Comparison of ENCODE assay signal across 25 cellular contexts in the genomic region with DNA sequence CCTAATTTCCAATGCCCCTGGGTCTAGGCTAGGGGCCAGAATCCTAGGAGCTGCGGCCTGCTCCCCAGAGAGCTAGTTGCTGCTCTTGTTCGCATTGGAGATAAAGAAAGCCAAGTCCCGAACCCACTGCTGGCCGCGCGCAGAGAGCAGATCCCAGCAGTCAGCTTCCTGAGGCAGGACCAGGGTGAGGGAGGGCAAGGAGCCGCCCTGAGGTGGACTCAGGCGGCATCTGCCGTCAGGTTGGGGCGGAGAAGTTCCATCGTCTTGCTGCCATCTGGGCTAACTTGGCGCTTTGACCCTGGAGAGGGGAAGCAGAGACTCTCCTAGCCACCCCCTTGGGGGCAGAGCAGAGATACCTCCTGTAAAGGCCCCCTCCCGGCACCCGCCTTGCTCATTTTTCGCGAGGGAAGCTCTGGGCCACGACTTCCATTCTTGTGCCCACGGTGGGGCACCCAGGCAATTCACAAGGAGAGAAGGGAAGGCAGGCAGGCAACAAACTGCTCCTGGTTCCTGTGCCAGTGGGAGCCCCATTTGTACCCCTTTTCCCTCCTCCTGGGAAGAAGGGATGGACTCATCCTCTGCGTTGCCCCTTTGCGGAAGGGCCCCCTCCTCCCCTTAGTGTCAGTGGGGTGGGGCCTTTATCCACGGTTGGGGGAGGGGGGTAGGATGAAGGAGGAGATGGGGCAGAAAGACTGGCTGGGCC. TPM values are rescaled to one million over a fixed set of nuclear protein-coding genes. Genes with fewer than 3 reads are reported as not detected.
DNase-seq lines count a peak whose midpoint lies in the region; ATAC-seq and TF ChIP-seq lines count a peak whose summit lies in the region.
"Had no signal": no experiment of that assay in that cellular context is flagged by ENCODE, and none has a peak within 500 bp of the region (broad histone marks: within the 10 kb centered on the region; RNA-seq: fewer than 3 reads in every experiment).

No MANE protein-coding gene starts in this region.

- ATAC-seq in heart left ventricle = no peak
- no peak for ATAC-seq in GM21619 (IDR thresholded peaks at IDR 0.05; ENCODE audit: unreplicated experiment)
- ATAC-seq: right cardiac atrium; stimulated activated effector memory CD8-positive, alpha-beta T cell treated with anti-CD3 and anti-CD28 coated beads, Interleukin-12 subunit alpha, Interleukin-12 subunit beta, amount 100 ng/mL, for 72 hours had no signal

- H3K36me3 ChIP-seq in HUES48 (ENCODE audit: control insufficient read depth, insufficient read depth, low read length) (no peaks in the 10 kb centered on the region), heart left ventricle (no peaks in the 10 kb centered on the region)
- H3K36me3 ChIP-seq: spleen had no signal

- H3K9me3 ChIP-seq in HUES48 (ENCODE audit: control insufficient read depth, insufficient read depth, low read length) (no peaks in the 10 kb centered on the region), heart left ventricle (no peaks in the 10 kb centered on the region)
- H3K9me3 ChIP-seq: testis had no signal

- peak overlapping the region; percentile 10; the same call in 1 of the 2 replicates for H3K4me3 ChIP-seq in HUES48 (ENCODE audit: low read depth, low read length)
- H3K4me3 ChIP-seq in choroid plexus epithelial cell (ENCODE audit: low read depth, low read length) = peak overlapping the region; percentile 90
- no peak overlapping the region for H3K4me3 ChIP-seq in heart left ventricle
- H3K4me3 ChIP-seq: GM23248, spleen, testis had no signal

- WGBS in heart left ventricle, 4 donors = 3 to 6% (median 4%) methylated on average over 15 to 21 of the region's 21 CpGs

- intact Hi-C loops in heart left ventricle (cut with DNase I) = no loop called here

- H3K4me1 ChIP-seq in HUES48 (ENCODE audit: control insufficient read depth, insufficient read depth, low read length) (peaks cover 74% of the 10 kb centered on the region), heart left ventricle (peaks cover 0 to 22% (median 12%) of the 10 kb centered on the region in 12 donors)

- DNase-seq in choroid plexus epithelial cell (ENCODE audit: low read depth) (peak; percentile 51), islet precursor cell (peak; percentile 59), heart left ventricle (no peak), AML-193 (lab: John Stamatoyannopoulos, UW) (no peak)
- DNase-seq: activated CD4-positive, alpha-beta T cell treated with anti-CD3 and anti-CD28 coated beads, Interleukin-2, amount 50 U/mL, for 48 hours; activated CD4-positive, CD25-positive, alpha-beta regulatory T cell; activated effector memory CD4-positive, alpha-beta T cell treated with Interleukin-2 at 50 U/mL for 16 hours; dermis blood vessel endothelial cell; glutamatergic neuron; GM23248; naive B cell; NCI-H2171 treated with DMSO at 0.1 percent for 48 hours; NCI-H524 treated with DMSO at 0.1 percent for 48 hours; NK-92 treated with Interleukin-12 subunit alpha and Interleukin-12 subunit beta, amount 100 ng/mL, for 24 hours; right cardiac atrium; SHP77; spleen; stimulated activated CD4-positive, alpha-beta T cell treated with anti-CD3 and anti-CD28 coated beads, Interleukin-2, amount 100 ng/mL, for 48 hours; testis had no signal

- H3K27me3 ChIP-seq in HUES48 (ENCODE audit: control insufficient read depth, insufficient read depth, low read length) (peaks cover 100% of the 10 kb centered on the region), heart left ventricle (peaks cover 73 to 100% (median 96%) of the 10 kb centered on the region in 9 donors)
- H3K27me3 ChIP-seq: testis had no signal

- TF ChIP-seq CTCF in choroid plexus epithelial cell (conservative IDR thresholded peaks at IDR 0.05; ENCODE audit: low read depth, low read length) (no peak), heart left ventricle (IDR thresholded peaks at IDR 0.05) (no peak)

- TF ChIP-seq POLR2A in heart left ventricle (IDR thresholded peaks at IDR 0.05) = no peak

- H3K27ac ChIP-seq in HUES48 (ENCODE audit: low read depth, low read length) = no peak overlapping the region
- peak overlapping the region; percentile 48 for H3K27ac ChIP-seq in temporal lobe (ENCODE audit: low read depth, low read length)
- H3K27ac ChIP-seq in heart left ventricle = no peak overlapping the region
- H3K27ac ChIP-seq: GM23248, spleen, testis had no signal

- no peak overlapping the region for H3K9ac ChIP-seq in HUES48 (ENCODE audit: low read depth, low read length)
- H3K9ac ChIP-seq: GM23248 had no signal

RNA-seq across cellular contexts. Expression of a gene that starts 0.6 kb away (rescaled TPM):
- total RNA-seq in temporal lobe (1.5 TPM), heart left ventricle (not detected)
- not detected for polyA plus RNA-seq in heart left ventricle
- total RNA-seq: dermis blood vessel endothelial cell, HT1080, mesenteric fat pad, right cardiac atrium, spleen had no signal
- polyA plus RNA-seq: right cardiac atrium, spleen had no signal

RNA-seq across cellular contexts. Expression of a gene that starts 3.5 kb away (rescaled TPM):
- total RNA-seq in temporal lobe = 12.3 TPM
- under 1 TPM in 1 of 9 donors, not detected in 8; 0.42 TPM for total RNA-seq in heart left ventricle
- not detected for polyA plus RNA-seq in heart left ventricle
- total RNA-seq: dermis blood vessel endothelial cell, HT1080, mesenteric fat pad, spleen had no signal
- polyA plus RNA-seq: right cardiac atrium, spleen had no signal

Comparison
In these comparisons a context has a peak if more than half of its experiments do, and no peak if none do; other contexts are left out.
1. H3K4me3 ChIP-seq: peak in HUES48 (single experiment) and choroid plexus epithelial cell (single experiment); none in heart left ventricle (0 of 12).
2. DNase-seq: peak in choroid plexus epithelial cell (single experiment) and islet precursor cell (single experiment); none in heart left ventricle (0 of 5) and AML-193 (0 of 2).